Comparison of ENCODE assay signal across 14 cellular contexts in the genomic region with DNA sequence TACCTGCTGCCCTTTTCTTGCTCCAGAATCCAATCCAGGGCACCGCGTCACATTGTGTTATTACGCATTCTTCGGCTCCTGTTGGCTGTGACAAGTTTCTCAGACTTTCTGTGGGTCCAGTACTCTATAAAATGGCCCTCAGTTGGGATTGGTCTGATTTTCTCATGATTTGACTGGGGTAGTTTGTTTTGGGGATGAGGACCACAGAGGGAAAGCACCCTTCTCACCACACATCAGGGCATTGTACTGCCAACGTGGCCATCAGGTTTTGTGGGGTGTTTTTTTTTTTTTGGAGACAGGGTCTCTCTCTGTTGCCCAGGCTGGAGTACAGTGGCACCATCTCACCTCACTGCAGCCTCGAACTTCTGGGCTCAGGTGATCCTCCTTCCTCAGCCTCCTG. TPM values are rescaled to one million over a fixed set of nuclear protein-coding genes. Genes with fewer than 3 reads are reported as not detected.
DNase-seq lines count a peak whose midpoint lies in the region; ATAC-seq and TF ChIP-seq lines count a peak whose summit lies in the region.
"Had no signal": no experiment of that assay in that cellular context is flagged by ENCODE, and none has a peak within 500 bp of the region (broad histone marks: within the 10 kb centered on the region; RNA-seq: fewer than 3 reads in every experiment).

No MANE protein-coding gene starts in this region.

- 88% methylated on average over 6 of the region's 6 CpGs for WGBS in upper lobe of left lung, 2 donors

- TF ChIP-seq CTCF in VCaP (conservative IDR thresholded peaks at IDR 0.05) (no peak), upper lobe of left lung (IDR thresholded peaks at IDR 0.05) (no peak), left ventricle myocardium inferior (IDR thresholded peaks at IDR 0.05; ENCODE audit: borderline replicate concordance) (no peak)

- no peaks in the 10 kb centered on the region for H3K27me3 ChIP-seq in upper lobe of left lung
- H3K27me3 ChIP-seq in left ventricle myocardium inferior (ENCODE audit: low read depth) = no peaks in the 10 kb centered on the region
- H3K27me3 ChIP-seq: body of pancreas had no signal

- H3K4me1 Mint-ChIP-seq in activated naive CD4-positive, alpha-beta T cell treated with anti-CD3 and anti-CD28 coated beads, Interleukin-2, amount 50 U/mL, for 24 hours = peaks cover 70% of the 10 kb centered on the region
- peaks cover 41 to 53% of the 10 kb centered on the region in 2 donors for H3K4me1 Mint-ChIP-seq in effector memory CD8-positive, alpha-beta T cell (ENCODE audit: low read depth in 2 of 2)
- H3K4me1 Mint-ChIP-seq: nephron had no signal

- peak overlapping the region; percentile 93 for H3K27ac ChIP-seq in VCaP
- H3K27ac ChIP-seq in upper lobe of left lung = peak overlapping the region; percentile 30 to 73 (median 48)
- no peak overlapping the region for H3K27ac ChIP-seq in left ventricle myocardium inferior (replicated peaks)
- H3K27ac ChIP-seq: body of pancreas had no signal

- no peaks in the 10 kb centered on the region for H3K27me3 Mint-ChIP-seq in activated naive CD4-positive, alpha-beta T cell treated with anti-CD3 and anti-CD28 coated beads, Interleukin-2, amount 50 U/mL, for 24 hours
- no peaks in the 10 kb centered on the region for H3K27me3 Mint-ChIP-seq in effector memory CD8-positive, alpha-beta T cell

- intact Hi-C loops in left ventricle myocardium inferior (cut with micrococcal nuclease) = no loop called here

- H3K4me3 ChIP-seq in upper lobe of left lung = no peak overlapping the region
- no peak overlapping the region for H3K4me3 ChIP-seq in left ventricle myocardium inferior
- H3K4me3 ChIP-seq: body of pancreas had no signal

- no peak for TF ChIP-seq EP300 in upper lobe of left lung (IDR thresholded peaks at IDR 0.05)

- no peak for DNase-seq in activated naive CD4-positive, alpha-beta T cell (lab: John Stamatoyannopoulos, UW)
- DNase-seq in effector memory CD8-positive, alpha-beta T cell = no peak
- DNase-seq in upper lobe of left lung (no peak), DMS79 treated with DMSO at 0.1 percent for 48 hours (lab: John Stamatoyannopoulos, UW) (no peak), ureter (ENCODE audit: low spot score) (no peak), left ventricle myocardium inferior (no peak)
- DNase-seq: body of pancreas, HCEC 1CT, NCI-H1694, SHP77 treated with DMSO at 0.1 percent for 48 hours, T-helper 9 cell had no signal

- H3K36me3 Mint-ChIP-seq in activated naive CD4-positive, alpha-beta T cell treated with anti-CD3 and anti-CD28 coated beads, Interleukin-2, amount 50 U/mL, for 24 hours = peaks cover 17% of the 10 kb centered on the region
- H3K36me3 Mint-ChIP-seq in effector memory CD8-positive, alpha-beta T cell (ENCODE audit: insufficient read depth) = peaks cover 28% of the 10 kb centered on the region

- ATAC-seq in effector memory CD8-positive, alpha-beta T cell (replicated peaks) = peak; percentile 17
- no peak for ATAC-seq in upper lobe of left lung (ENCODE audit: low FRiP score in 2 of 2)
- ATAC-seq: body of pancreas had no signal

- H3K9me3 Mint-ChIP-seq in activated naive CD4-positive, alpha-beta T cell treated with anti-CD3 and anti-CD28 coated beads, Interleukin-2, amount 50 U/mL, for 24 hours = no peaks in the 10 kb centered on the region
- H3K9me3 Mint-ChIP-seq in effector memory CD8-positive, alpha-beta T cell = no peaks in the 10 kb centered on the region
- H3K9me3 Mint-ChIP-seq: nephron had no signal

- no peak for TF ChIP-seq POLR2A in upper lobe of left lung (IDR thresholded peaks at IDR 0.05)

- peak overlapping the region; percentile 77 for H3K4me3 Mint-ChIP-seq in activated naive CD4-positive, alpha-beta T cell treated with anti-CD3 and anti-CD28 coated beads, Interleukin-2, amount 50 U/mL, for 24 hours
- H3K4me3 Mint-ChIP-seq in effector memory CD8-positive, alpha-beta T cell = peak overlapping the region; percentile 78 to 89
- H3K4me3 Mint-ChIP-seq: nephron had no signal

- H3K9me3 ChIP-seq in upper lobe of left lung = no peaks in the 10 kb centered on the region
- H3K9me3 ChIP-seq in left ventricle myocardium inferior (replicated peaks) = no peaks in the 10 kb centered on the region
- H3K9me3 ChIP-seq: body of pancreas had no signal

- H3K27ac Mint-ChIP-seq in activated naive CD4-positive, alpha-beta T cell treated with anti-CD3 and anti-CD28 coated beads, Interleukin-2, amount 50 U/mL, for 24 hours = peak overlapping the region; percentile 93
- peak overlapping the region; percentile 83 to 98 for H3K27ac Mint-ChIP-seq in effector memory CD8-positive, alpha-beta T cell
- H3K27ac Mint-ChIP-seq: nephron had no signal

- peaks cover 0 to 68% (median 33%) of the 10 kb centered on the region in 4 donors for H3K36me3 ChIP-seq in upper lobe of left lung
- peaks cover 70% of the 10 kb centered on the region for H3K36me3 ChIP-seq in left ventricle myocardium inferior

- H3K4me1 ChIP-seq in upper lobe of left lung (peaks cover 0 to 18% (median 2%) of the 10 kb centered on the region in 4 donors), left ventricle myocardium inferior (peaks cover 12% of the 10 kb centered on the region)
- H3K4me1 ChIP-seq: body of pancreas had no signal

RNA-seq across cellular contexts. Expression of gene ORAI2, which starts 17.0 kb away (rescaled TPM):
- total RNA-seq in upper lobe of left lung (10 to 100 TPM in 5 of 6 donors, 1 to 10 TPM in 1; 9.4 to 35.2 (median 30.5) TPM), ureter (19.7 TPM), left ventricle myocardium inferior (2.6 TPM)

RNA-seq across cellular contexts. Expression of gene PRKRIP1, which starts 20.2 kb away (rescaled TPM):
- total RNA-seq in upper lobe of left lung = 10 to 100 TPM; 17.8 to 80.7 (median 23.0) TPM
- 22.8 TPM for total RNA-seq in ureter
- 11.1 TPM for total RNA-seq in left ventricle myocardium inferior

RNA-seq across cellular contexts. Expression of gene ALKBH4, which starts 48.3 kb away (rescaled TPM):
- total RNA-seq in upper lobe of left lung (10 to 100 TPM; 10.4 to 34.2 (median 18.2) TPM), ureter (10.3 TPM), left ventricle myocardium inferior (6.0 TPM)

RNA-seq across cellular contexts. Expression of gene LRWD1, which starts 48.4 kb away (rescaled TPM):
- total RNA-seq in upper lobe of left lung = 10 to 100 TPM; 13.2 to 33.8 (median 31.6) TPM
- total RNA-seq in ureter = 11.4 TPM
- total RNA-seq in left ventricle myocardium inferior = 11.2 TPM
